In genomic region chr16:66247516-66248089, GRCh38 we compare ENCODE assay signal across 12 cellular contexts.
DNase-seq lines count a peak whose midpoint lies in the region; ATAC-seq and TF ChIP-seq lines count a peak whose summit lies in the region.
"Had no signal": no experiment of that assay in that cellular context is flagged by ENCODE, and none has a peak within 500 bp of the region (broad histone marks: within the 10 kb centered on the region; RNA-seq: fewer than 3 reads in every experiment).

No MANE protein-coding gene starts in this region.

- DNase-seq in GM03348 (ENCODE audit: low spot score): peak; percentile 61
- DNase-seq in astrocyte of the spinal cord (ENCODE audit: low read depth, low spot score): peak; percentile 38
- DNase-seq in right atrium auricular region (ENCODE audit: low spot score): peak; percentile 81
- DNase-seq in SK-N-SH: no peak
- no peak for DNase-seq in DMS 273 treated with DMSO at 0.1 percent for 48 hours (lab: John Stamatoyannopoulos, UW)
- no peak for DNase-seq in activated T-helper 2 cell treated with anti-CD3 and anti-CD28 coated beads, Interferon-gamma antibody, Interleukin-2, Interleukin-4, amounts not matched to agents 10 μg/mL and 5 μg/mL and 100 μg/mL, durations not matched to agents 14 hours and 24 hours and 36 hours (ENCODE audit: low spot score)
- DNase-seq: naive thymus-derived CD4-positive, alpha-beta T cell; NCI-H510A treated with DMSO at 0.1 percent for 48 hours; SJCRH30 had no signal

- H3K9ac ChIP-seq in skeletal muscle tissue (ENCODE audit: low read depth in 1 of 3, low read length in 3 of 3): no peak overlapping the region
- H3K9ac ChIP-seq in SK-N-SH: no peak overlapping the region
- H3K9ac ChIP-seq: BLaER1 treated with 17β-estradiol and CSF1 and Interleukin-3, amounts not matched to agents 10 nM and 100 nM had no signal

- no peak for TF ChIP-seq RAD21 in SK-N-SH (IDR thresholded peaks at IDR 0.05; ENCODE audit: low read length)

- in situ Hi-C loops in astrocyte of the spinal cord (cut with HindIII; ENCODE audit: low sequenced_read_pairs): no loop called here

- H3K36me3 Mint-ChIP-seq in activated T-helper 2 cell treated with anti-CD3 and anti-CD28 coated beads, Interferon-gamma antibody, Interleukin-2, Interleukin-4, amounts not matched to agents 10 μg/mL and 5 μg/mL and 100 μg/mL, durations not matched to agents 14 hours and 24 hours and 36 hours (ENCODE audit: low read depth): no peaks in the 10 kb centered on the region
- H3K36me3 Mint-ChIP-seq: naive thymus-derived CD4-positive, alpha-beta T cell had no signal

- intact Hi-C loops in activated T-helper 2 cell treated with anti-CD3 and anti-CD28 coated beads, Interferon-gamma antibody, Interleukin-2, Interleukin-4, amounts not matched to agents 10 μg/mL and 5 μg/mL and 100 μg/mL, durations not matched to agents 14 hours and 24 hours and 36 hours (cut with micrococcal nuclease): no loop called here

- H2AFZ ChIP-seq in SK-N-SH (ENCODE audit: low read depth): no peak overlapping the region

- no peaks in the 10 kb centered on the region for H3K27me3 ChIP-seq in right atrium auricular region
- peaks cover 0 to 7% (median 0%) of the 10 kb centered on the region in 3 donors for H3K27me3 ChIP-seq in skeletal muscle tissue (ENCODE audit: control insufficient read depth in 3 of 3, insufficient read depth in 3 of 3, low read length in 3 of 3)
- no peaks in the 10 kb centered on the region for H3K27me3 ChIP-seq in SK-N-SH (ENCODE audit: insufficient read depth)
- H3K27me3 ChIP-seq: BLaER1 treated with 17β-estradiol and CSF1 and Interleukin-3, amounts not matched to agents 10 nM and 100 nM; SJCRH30 had no signal

- TF ChIP-seq CTCF in astrocyte of the spinal cord (IDR thresholded peaks at IDR 0.05; ENCODE audit: low read depth, low read length) (no peak), right atrium auricular region (IDR thresholded peaks at IDR 0.05) (no peak), SK-N-SH (IDR thresholded peaks at IDR 0.05) (no peak)

- no peak overlapping the region for H3K4me2 ChIP-seq in SK-N-SH
- H3K4me2 ChIP-seq: BLaER1 treated with 17β-estradiol and CSF1 and Interleukin-3, amounts not matched to agents 10 nM and 100 nM had no signal

- no peaks in the 10 kb centered on the region for H3K9me3 Mint-ChIP-seq in activated T-helper 2 cell treated with anti-CD3 and anti-CD28 coated beads, Interferon-gamma antibody, Interleukin-2, Interleukin-4, amounts not matched to agents 10 μg/mL and 5 μg/mL and 100 μg/mL, durations not matched to agents 14 hours and 24 hours and 36 hours

- H3K4me3 Mint-ChIP-seq in activated T-helper 2 cell treated with anti-CD3 and anti-CD28 coated beads, Interferon-gamma antibody, Interleukin-2, Interleukin-4, amounts not matched to agents 10 μg/mL and 5 μg/mL and 100 μg/mL, durations not matched to agents 14 hours and 24 hours and 36 hours (ENCODE audit: low read depth): no peak overlapping the region
- H3K4me3 Mint-ChIP-seq: naive thymus-derived CD4-positive, alpha-beta T cell had no signal

- H3K79me2 ChIP-seq in SK-N-SH (ENCODE audit: insufficient read depth): no peaks in the 10 kb centered on the region

- 65% methylated on average over 6 of the region's 6 CpGs for WGBS in SK-N-SH (ENCODE audit: low lambda C conversion rate)

- H3K36me3 ChIP-seq in right atrium auricular region (no peaks in the 10 kb centered on the region), skeletal muscle tissue (ENCODE audit: control insufficient read depth in 3 of 3, insufficient read depth in 3 of 3, low read length in 3 of 3) (no peaks in the 10 kb centered on the region), SK-N-SH (replicated peaks in 1 of 2; ENCODE audit: control insufficient read depth in 1 of 2, insufficient read depth in 2 of 2, low read length in 1 of 2) (no peaks in the 10 kb centered on the region)
- H3K36me3 ChIP-seq: BLaER1 treated with 17β-estradiol and CSF1 and Interleukin-3, amounts not matched to agents 10 nM and 100 nM; SJCRH30 had no signal

- CTCF ChIA-PET in SK-N-SH (lab: Yijun Ruan, JAX): interaction anchor here (1.2 kb wide), 1 partner anchor 11 kb away, joined by 4 read pairs; no protein-coding TSS in a partner anchor

- H3K4me1 Mint-ChIP-seq in activated T-helper 2 cell treated with anti-CD3 and anti-CD28 coated beads, Interferon-gamma antibody, Interleukin-2, Interleukin-4, amounts not matched to agents 10 μg/mL and 5 μg/mL and 100 μg/mL, durations not matched to agents 14 hours and 24 hours and 36 hours (ENCODE audit: low read depth): no peaks in the 10 kb centered on the region
- H3K4me1 Mint-ChIP-seq: naive thymus-derived CD4-positive, alpha-beta T cell had no signal

- no peak overlapping the region for H3K27ac Mint-ChIP-seq in activated T-helper 2 cell treated with anti-CD3 and anti-CD28 coated beads, Interferon-gamma antibody, Interleukin-2, Interleukin-4, amounts not matched to agents 10 μg/mL and 5 μg/mL and 100 μg/mL, durations not matched to agents 14 hours and 24 hours and 36 hours

- H3K4me1 ChIP-seq in right atrium auricular region (peaks cover 0 to 28% of the 10 kb centered on the region in 2 donors), skeletal muscle tissue (ENCODE audit: control insufficient read depth in 3 of 3, insufficient read depth in 3 of 3, low read length in 3 of 3) (peaks cover 11 to 18% (median 16%) of the 10 kb centered on the region in 3 donors), SK-N-SH (ENCODE audit: control insufficient read depth in 1 of 2, insufficient read depth in 2 of 2, low read depth in 1 of 2, low read length in 1 of 2) (peaks cover 4 to 14% of the 10 kb centered on the region in 2 experiments; a peak in 3 of 4 replicates)

- H3K27ac ChIP-seq in right atrium auricular region (peak overlapping the region; percentile 37 to 69), skeletal muscle tissue (ENCODE audit: low read depth, low read length) (peak overlapping the region; percentile 65), SK-N-SH (ENCODE audit: low read depth in 2 of 2, low read length in 1 of 2) (no peak overlapping the region)
- H3K27ac ChIP-seq: BLaER1 treated with 17β-estradiol and CSF1 and Interleukin-3, amounts not matched to agents 10 nM and 100 nM; SJCRH30 had no signal

- H3K4me3 ChIP-seq in astrocyte of the spinal cord (ENCODE audit: low read depth, low read length): no peak overlapping the region
- no peak overlapping the region for H3K4me3 ChIP-seq in right atrium auricular region
- no peak overlapping the region for H3K4me3 ChIP-seq in skeletal muscle tissue (ENCODE audit: low read length in 3 of 3)
- no peak overlapping the region for H3K4me3 ChIP-seq in SK-N-SH (ENCODE audit: low read depth in 2 of 2, low read length in 1 of 2)
- H3K4me3 ChIP-seq: BLaER1 treated with 17β-estradiol and CSF1 and Interleukin-3, amounts not matched to agents 10 nM and 100 nM; SJCRH30 had no signal

- no peaks in the 10 kb centered on the region for H4K20me1 ChIP-seq in SK-N-SH (ENCODE audit: insufficient read depth)
- H4K20me1 ChIP-seq: BLaER1 treated with 17β-estradiol and CSF1 and Interleukin-3, amounts not matched to agents 10 nM and 100 nM had no signal

- POLR2A ChIA-PET in SK-N-SH (lab: Yijun Ruan, JAX): no interaction called here

- H3F3A ChIP-seq in SK-N-SH (replicated peaks; ENCODE audit: insufficient read depth): no peaks in the 10 kb centered on the region

- H3K9me2 ChIP-seq in SK-N-SH: no peaks in the 10 kb centered on the region

- TF ChIP-seq EP300 in SK-N-SH (IDR thresholded peaks at IDR 0.05; ENCODE audit: borderline replicate concordance in 1 of 2, low read depth in 1 of 2, low read length in 1 of 2): no peak

- ATAC-seq in HG03095 (IDR thresholded peaks at IDR 0.05; ENCODE audit: unreplicated experiment): no peak
- ATAC-seq: naive thymus-derived CD4-positive, alpha-beta T cell had no signal

- H3K27me3 Mint-ChIP-seq in activated T-helper 2 cell treated with anti-CD3 and anti-CD28 coated beads, Interferon-gamma antibody, Interleukin-2, Interleukin-4, amounts not matched to agents 10 μg/mL and 5 μg/mL and 100 μg/mL, durations not matched to agents 14 hours and 24 hours and 36 hours (ENCODE audit: low read depth): no peaks in the 10 kb centered on the region

- H3K9me3 ChIP-seq in right atrium auricular region: no peaks in the 10 kb centered on the region
- H3K9me3 ChIP-seq in skeletal muscle tissue (ENCODE audit: control insufficient read depth in 3 of 3, low read length in 3 of 3): no peaks in the 10 kb centered on the region
- no peaks in the 10 kb centered on the region for H3K9me3 ChIP-seq in SK-N-SH
- H3K9me3 ChIP-seq: BLaER1 treated with 17β-estradiol and CSF1 and Interleukin-3, amounts not matched to agents 10 nM and 100 nM; SJCRH30 had no signal

TF ChIP-seq in SK-N-SH, 30 proteins besides CTCF, POLR2A, EP300 and RAD21:
- no peak for TF ChIP-seq RXRA (IDR thresholded peaks at IDR 0.05; ENCODE audit: borderline replicate concordance, low read depth)

Comparison
In these comparisons a context has a peak if more than half of its experiments do, and no peak if none do; other contexts are left out.
1. DNase-seq: peak in GM03348 (single experiment), astrocyte of the spinal cord (single experiment) and right atrium auricular region (single experiment); none in SK-N-SH (single experiment), DMS 273 treated with DMSO at 0.1 percent for 48 hours (single experiment) and activated T-helper 2 cell treated with anti-CD3 and anti-CD28 coated beads, Interferon-gamma antibody, Interleukin-2, Interleukin-4, amounts not matched to agents 10 μg/mL and 5 μg/mL and 100 μg/mL, durations not matched to agents 14 hours and 24 hours and 36 hours (single experiment).
2. H3K27ac ChIP-seq: peak in right atrium auricular region (2 of 2) and skeletal muscle tissue (single experiment); none in SK-N-SH (0 of 2).